Comparison of ENCODE assay signal across 10 cellular contexts in genomic region chr18:13381331-13381730, GRCh38.
DNase-seq lines count a peak whose midpoint lies in the region; ATAC-seq and TF ChIP-seq lines count a peak whose summit lies in the region.
"Had no signal": no experiment of that assay in that cellular context is flagged by ENCODE, and none has a peak within 500 bp of the region (broad histone marks: within the 10 kb centered on the region; RNA-seq: fewer than 3 reads in every experiment).

No MANE protein-coding gene starts in this region.

- no peak overlapping the region for H2BK15ac ChIP-seq in mesenchymal stem cell (ENCODE audit: low read depth, poor library complexity, severe bottlenecking)

- no peak overlapping the region for H2BK12ac ChIP-seq in mesenchymal stem cell (ENCODE audit: low read length in 2 of 2)

- no peak overlapping the region for H2BK120ac ChIP-seq in mesenchymal stem cell (ENCODE audit: low read depth, low read length)

- H3K4me1 ChIP-seq in mesenchymal stem cell (ENCODE audit: control insufficient read depth, insufficient read depth, low read depth, low read length): no peaks in the 10 kb centered on the region
- peaks cover 28 to 79% of the 10 kb centered on the region in 2 donors for H3K4me1 ChIP-seq in thoracic aorta (ENCODE audit: control insufficient read depth in 1 of 2, low read depth in 2 of 2)

- H3K23ac ChIP-seq in mesenchymal stem cell (ENCODE audit: low read length in 2 of 2): no peak overlapping the region

- TF ChIP-seq CTCF in thoracic aorta (IDR thresholded peaks at IDR 0.05): no peak

- H4K8ac ChIP-seq in mesenchymal stem cell (ENCODE audit: low read length): no peak overlapping the region

- H3K36me3 ChIP-seq in mesenchymal stem cell (ENCODE audit: control insufficient read depth in 1 of 2, insufficient read depth in 2 of 2, low read depth in 1 of 2, low read length in 2 of 2) (no peaks in the 10 kb centered on the region), thoracic aorta (no peaks in the 10 kb centered on the region)

- H3K14ac ChIP-seq in mesenchymal stem cell (ENCODE audit: low read length in 2 of 2): no peak overlapping the region

- H2AFZ ChIP-seq in mesenchymal stem cell (ENCODE audit: low read depth, low read length): no peak overlapping the region

- H3K9me3 Mint-ChIP-seq in activated T-cell treated with anti-CD3 and anti-CD28 coated beads, Interleukin-2, amount 50 U/mL, for 24 hours: peaks cover 3% of the 10 kb centered on the region

- H3K27me3 ChIP-seq in mesenchymal stem cell (ENCODE audit: control insufficient read depth in 1 of 2, insufficient read depth in 1 of 2, low read length in 2 of 2): no peaks in the 10 kb centered on the region
- H3K27me3 ChIP-seq in thoracic aorta (replicated peaks; ENCODE audit: insufficient read depth): no peaks in the 10 kb centered on the region

- H2AK5ac ChIP-seq in mesenchymal stem cell (ENCODE audit: low read length, severe bottlenecking): no peak overlapping the region

- ATAC-seq in thoracic aorta (ENCODE audit: insufficient number of reproducible peaks, low FRiP score, low read depth): no peak

- H3K27me3 Mint-ChIP-seq in activated T-cell treated with anti-CD3 and anti-CD28 coated beads, Interleukin-2, amount 50 U/mL, for 24 hours: no peaks in the 10 kb centered on the region

- no peaks in the 10 kb centered on the region for H3K79me1 ChIP-seq in mesenchymal stem cell (replicated peaks; ENCODE audit: low read length, poor library complexity, severe bottlenecking)

- peak overlapping the region; percentile 97 for H3K27ac Mint-ChIP-seq in activated T-cell treated with anti-CD3 and anti-CD28 coated beads, Interleukin-2, amount 50 U/mL, for 24 hours

- peak overlapping the region; percentile 17 for H3K27ac ChIP-seq in adipose tissue (ENCODE audit: low read depth, low read length)
- H3K27ac ChIP-seq in mesenchymal stem cell (ENCODE audit: low read length, poor library complexity, severe bottlenecking): no peak overlapping the region
- peak overlapping the region; percentile 88 to 93 for H3K27ac ChIP-seq in thoracic aorta

- H3K4me2 ChIP-seq in mesenchymal stem cell (ENCODE audit: low read length, poor library complexity, severe bottlenecking): no peak overlapping the region

- 85 to 92% (median 91%) methylated on average over 9 of the region's 9 CpGs for WGBS in adipose tissue, 3 donors
- 75% methylated on average over 7 of the region's 9 CpGs for WGBS in mesenchymal stem cell

- peaks cover 86% of the 10 kb centered on the region for H3K4me1 Mint-ChIP-seq in activated T-cell treated with anti-CD3 and anti-CD28 coated beads, Interleukin-2, amount 50 U/mL, for 24 hours (ENCODE audit: low read depth)

- DNase-seq in activated T-cell treated with anti-CD3 and anti-CD28 coated beads, Interleukin-2, amount 50 U/mL, for 24 hours: no peak
- DNase-seq in activated T-cell treated with anti-CD3 and anti-CD28 coated beads, Interleukin-2, amount 50 U/mL, for 1 hour: no peak
- DNase-seq in mesenchymal stem cell: no peak
- DNase-seq in thoracic aorta (ENCODE audit: low spot score): no peak
- no peak for DNase-seq in NCI-H526 treated with DMSO at 0.1 percent for 48 hours (lab: John Stamatoyannopoulos, UW)
- no peak for DNase-seq in stimulated activated CD4-positive, alpha-beta T cell treated with anti-CD3 and anti-CD28 coated beads, Interleukin-4, amount 100 ng/mL, for 1 hour
- no peak for DNase-seq in foreskin melanocyte
- DNase-seq: NCI-H1105 treated with DMSO at 0.1 percent for 48 hours, SHP77 had no signal

- peaks cover 4% of the 10 kb centered on the region for H3K36me3 Mint-ChIP-seq in activated T-cell treated with anti-CD3 and anti-CD28 coated beads, Interleukin-2, amount 50 U/mL, for 24 hours (ENCODE audit: low read depth)

- H3K9ac ChIP-seq in mesenchymal stem cell (ENCODE audit: low read length): peak overlapping the region; percentile 98

- H4K91ac ChIP-seq in mesenchymal stem cell (ENCODE audit: low read length): no peak overlapping the region

- peak overlapping the region; percentile 80 for H3K4me3 Mint-ChIP-seq in activated T-cell treated with anti-CD3 and anti-CD28 coated beads, Interleukin-2, amount 50 U/mL, for 24 hours

- no peak overlapping the region for H3K4ac ChIP-seq in mesenchymal stem cell (ENCODE audit: low read depth in 1 of 2, low read length in 2 of 2)

- H2BK5ac ChIP-seq in mesenchymal stem cell (ENCODE audit: low read depth, low read length, poor library complexity, severe bottlenecking): no peak overlapping the region

- H3K4me3 ChIP-seq in mesenchymal stem cell (ENCODE audit: insufficient read depth in 1 of 2, low read depth in 1 of 2, low read length in 2 of 2): no peak overlapping the region
- H3K4me3 ChIP-seq in thoracic aorta: peak overlapping the region; percentile 65

- H3K9me3 ChIP-seq in mesenchymal stem cell (ENCODE audit: control insufficient read depth, low read length) (no peaks in the 10 kb centered on the region), thoracic aorta (no peaks in the 10 kb centered on the region)

- no peak overlapping the region for H3K18ac ChIP-seq in mesenchymal stem cell (ENCODE audit: low read depth in 1 of 2, low read length in 2 of 2)
